In genomic region chrX:47571215-47571614, GRCh38 we compare ENCODE assay signal across 19 cellular contexts. TPM values are rescaled to one million over a fixed set of nuclear protein-coding genes. Genes with fewer than 3 reads are reported as not detected.
"Had no signal": no experiment of that assay in that cellular context is flagged by ENCODE, and none has a peak within 500 bp of the region (broad histone marks: within the 10 kb centered on the region; RNA-seq: fewer than 3 reads in every experiment).

No MANE protein-coding gene starts in this region.

- H3K4me1 ChIP-seq: breast epithelium, colonic mucosa, gastrocnemius medialis, prostate gland, upper lobe of right lung had no signal

- H3K9me3 ChIP-seq: breast epithelium, colonic mucosa, esophagus squamous epithelium, gastrocnemius medialis, prostate gland, thoracic aorta, upper lobe of right lung had no signal

- H3K27ac ChIP-seq: breast epithelium, colonic mucosa, esophagus squamous epithelium, gastrocnemius medialis, prostate gland, thoracic aorta, upper lobe of right lung had no signal

- H3K27me3 Mint-ChIP-seq: activated naive CD8-positive, alpha-beta T cell treated with anti-CD3 and anti-CD28 coated beads, Interleukin-2, amount 10 ng/mL, durations not matched to agents 7 days and 5 days had no signal

- H3K27ac Mint-ChIP-seq: activated naive CD8-positive, alpha-beta T cell treated with anti-CD3 and anti-CD28 coated beads, Interleukin-2, amount 10 ng/mL, durations not matched to agents 7 days and 5 days had no signal

- H3K9me3 Mint-ChIP-seq: activated naive CD8-positive, alpha-beta T cell treated with anti-CD3 and anti-CD28 coated beads, Interleukin-2, amount 10 ng/mL, durations not matched to agents 7 days and 5 days; effector memory CD8-positive, alpha-beta T cell had no signal

- H3K4me3 Mint-ChIP-seq: activated naive CD8-positive, alpha-beta T cell treated with anti-CD3 and anti-CD28 coated beads, Interleukin-2, amount 10 ng/mL, durations not matched to agents 7 days and 5 days had no signal

- H3K27me3 ChIP-seq: colonic mucosa, esophagus squamous epithelium, gastrocnemius medialis, upper lobe of right lung had no signal

- H3K4me3 ChIP-seq: breast epithelium, colonic mucosa, dorsolateral prefrontal cortex, esophagus squamous epithelium, gastrocnemius medialis, prostate gland, thoracic aorta, upper lobe of right lung had no signal

- ATAC-seq: activated CD4-positive, CD25-positive, alpha-beta regulatory T cell treated with anti-CD3 and anti-CD28 coated beads, Interleukin-2, amount 50 U/mL, for 24 hours; gastrocnemius medialis; left ventricle myocardium superior; upper lobe of right lung had no signal

- H3K36me3 ChIP-seq: colonic mucosa, prostate gland had no signal

- DNase-seq: activated naive CD4-positive, alpha-beta T cell treated with Interleukin-2 at 50 U/mL for 16 hours; activated naive CD8-positive, alpha-beta T cell treated with anti-CD3 and anti-CD28 coated beads, Interleukin-2, amount 10 ng/mL, durations not matched to agents 7 days and 5 days; activated T-cell treated with anti-CD3 and anti-CD28 coated beads, Interleukin-2, amount 50 U/mL, for 48 hours; amniotic stem cell; colonic mucosa; effector memory CD8-positive, alpha-beta T cell; esophagus squamous epithelium; gastrocnemius medialis; hypothalamus; left ventricle myocardium superior; stimulated activated CD4-positive, alpha-beta T cell treated with anti-CD3 and anti-CD28 coated beads, Interleukin-2, amount 100 ng/mL, for 48 hours; stimulated activated CD8-positive, alpha-beta memory T cell treated with anti-CD3 and anti-CD28 coated beads, Interleukin-4, amount 100 ng/mL, for 48 hours; stimulated activated naive CD4-positive, alpha-beta T cell; upper lobe of right lung had no signal

RNA-seq across cellular contexts. Expression of gene SYN1, which starts 48.4 kb away (rescaled TPM):
- total RNA-seq: breast epithelium had no signal
